14 cellular contexts compared by ENCODE assay signal in the genomic region with DNA sequence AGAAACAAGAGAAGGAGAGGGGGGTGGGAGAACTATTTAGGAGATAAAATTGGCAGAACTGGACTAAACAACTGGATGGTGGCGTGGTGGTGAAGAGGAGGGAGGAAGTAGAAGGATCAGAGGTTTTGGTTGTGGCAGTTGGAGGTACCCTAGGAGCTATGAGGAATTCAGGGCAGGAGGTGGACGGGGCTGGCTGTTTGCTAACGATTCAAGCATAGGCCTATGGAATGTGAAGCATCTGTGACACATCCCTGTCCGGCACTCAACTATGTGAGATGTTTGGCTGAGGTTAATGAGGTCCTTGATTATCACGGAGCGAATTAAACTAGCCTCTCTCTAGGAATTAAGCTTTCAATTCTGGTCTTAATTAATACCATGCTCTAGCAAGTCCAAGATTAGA.
DNase-seq lines count a peak whose midpoint lies in the region; TF ChIP-seq lines count a peak whose summit lies in the region.
"Had no signal": no experiment of that assay in that cellular context is flagged by ENCODE, and none has a peak within 500 bp of the region (broad histone marks: within the 10 kb centered on the region; RNA-seq: fewer than 3 reads in every experiment).

No MANE protein-coding gene starts in this region.

- in situ Hi-C loops in astrocyte of the spinal cord (cut with HindIII; ENCODE audit: low sequenced_read_pairs) = no loop called here

- no peak overlapping the region for H3K4me3 ChIP-seq in astrocyte of the spinal cord (ENCODE audit: low read depth, low read length)
- H3K4me3 ChIP-seq: psoas muscle had no signal

- DNase-seq in AG09319 (ENCODE audit: extremely low read depth, low read depth) = peak; percentile 35
- DNase-seq in HS-5 (ENCODE audit: low read depth) = peak; percentile 44
- DNase-seq in astrocyte of the spinal cord (ENCODE audit: low read depth, low spot score) = peak; percentile 40
- DNase-seq in iris pigment epithelial cell (ENCODE audit: low read depth) = peak; percentile 71
- no peak for DNase-seq in NCI-H2029 treated with DMSO at 0.1 percent for 48 hours (lab: John Stamatoyannopoulos, UW)
- no peak for DNase-seq in iPS-NIHi7 (ENCODE audit: extremely low spot score)
- DNase-seq in NCI-H2171 treated with DMSO at 0.1 percent for 48 hours (lab: John Stamatoyannopoulos, UW) = no peak
- DNase-seq in middle frontal gyrus (ENCODE audit: extremely low spot score, low spot score) = no peak
- DNase-seq: activated CD8-positive, alpha-beta memory T cell treated with anti-CD3 and anti-CD28 coated beads, Interleukin-2, amount 10 ng/mL, durations not matched to agents 7 days and 5 days; activated naive CD8-positive, alpha-beta T cell treated with anti-CD3 and anti-CD28 coated beads, Interleukin-2, amount 10 ng/mL, durations not matched to agents 7 days and 5 days; PC-3; psoas muscle; stimulated activated CD4-positive, alpha-beta T cell treated with anti-CD3 and anti-CD28 coated beads, Interleukin-4, amount 100 ng/mL, for 1 hour; stimulated activated naive CD4-positive, alpha-beta T cell treated with Interleukin-2 at 50 U/mL for 16 hours had no signal

- TF ChIP-seq CTCF in AG09319 (IDR thresholded peaks at IDR 0.05; ENCODE audit: low read depth, low read length) (no peak), astrocyte of the spinal cord (IDR thresholded peaks at IDR 0.05; ENCODE audit: low read depth, low read length) (no peak)

Comparison
In these comparisons a context has a peak if more than half of its experiments do, and no peak if none do; other contexts are left out.
1. DNase-seq: peak in AG09319 (single experiment), HS-5 (single experiment), astrocyte of the spinal cord (single experiment) and iris pigment epithelial cell (single experiment); none in NCI-H2029 treated with DMSO at 0.1 percent for 48 hours (single experiment), iPS-NIHi7 (single experiment), NCI-H2171 treated with DMSO at 0.1 percent for 48 hours (single experiment) and middle frontal gyrus (single experiment).